In the genomic region with DNA sequence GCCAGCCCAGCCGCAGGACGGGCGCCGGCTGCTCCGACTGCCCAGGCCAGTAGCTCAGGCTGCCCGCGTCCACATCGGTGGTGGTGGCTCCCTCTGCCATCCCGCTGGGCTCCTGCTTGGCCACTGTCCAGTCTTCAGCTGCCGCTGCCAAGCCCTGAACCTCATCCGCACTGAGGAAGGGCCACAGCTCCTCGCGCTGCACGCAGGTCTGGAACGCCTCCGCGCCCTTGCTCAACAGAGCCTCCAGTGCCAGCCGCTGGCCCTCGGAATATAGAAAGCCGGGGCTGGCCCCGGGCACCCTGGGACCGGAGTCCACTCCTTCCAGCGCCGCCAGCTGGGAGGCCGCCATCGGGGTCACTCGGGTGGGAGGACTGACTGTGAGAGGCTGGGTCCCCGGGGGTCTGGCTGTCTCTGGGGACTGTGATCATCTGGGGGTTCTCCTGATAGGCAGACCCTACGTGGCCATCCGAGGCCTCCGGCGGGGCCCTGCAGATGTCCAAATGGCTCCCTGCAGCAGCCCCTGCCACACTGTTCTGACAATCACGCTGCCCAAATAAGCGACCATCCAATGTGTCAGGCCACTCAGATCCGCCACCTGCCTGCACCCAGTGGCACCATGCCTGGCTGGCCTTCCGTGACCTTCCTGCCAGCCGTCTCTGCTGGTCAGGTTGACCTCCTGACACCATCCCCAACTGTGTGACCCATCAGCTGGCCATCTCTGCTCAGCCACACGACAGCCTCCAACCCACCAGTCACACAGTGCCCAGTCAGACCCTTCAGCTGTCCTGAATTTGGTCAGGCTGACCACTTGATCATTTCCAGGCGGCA, we compare ENCODE assay signal across 9 cellular contexts. TPM values are rescaled to one million over a fixed set of nuclear protein-coding genes. Genes with fewer than 3 reads are reported as not detected.
DNase-seq lines count a peak whose midpoint lies in the region; ATAC-seq and TF ChIP-seq lines count a peak whose summit lies in the region.
"Had no signal": no experiment of that assay in that cellular context is flagged by ENCODE, and none has a peak within 500 bp of the region (broad histone marks: within the 10 kb centered on the region; RNA-seq: fewer than 3 reads in every experiment).

No MANE protein-coding gene starts in this region.

- intact Hi-C loops in Caco-2 (cut with micrococcal nuclease; ENCODE audit: unreplicated experiment) (no loop called here), posterior cingulate gyrus (cut with DNase I) (no loop called here), prostate gland (cut with DNase I) (no loop called here)

- ATAC-seq in GM21390 (IDR thresholded peaks at IDR 0.05; ENCODE audit: unreplicated experiment) = no peak
- ATAC-seq in HG02981 (IDR thresholded peaks at IDR 0.05; ENCODE audit: unreplicated experiment) = no peak

- BruUV-seq in Caco-2 (replicated peaks; lab: Mats Ljungman, UMichigan) = no TSS peak

- H3K27me3 ChIP-seq in Caco-2 (replicated peaks; ENCODE audit: control insufficient read depth, insufficient read depth, low read length) (no peaks in the 10 kb centered on the region), endodermal cell (ENCODE audit: control insufficient read depth, insufficient read depth, low read length, poor library complexity, severe bottlenecking) (no peaks in the 10 kb centered on the region), prostate gland (replicated peaks; ENCODE audit: insufficient read depth) (no peaks in the 10 kb centered on the region)

- no peak overlapping the region for H3K27ac ChIP-seq in endodermal cell (ENCODE audit: low read depth, low read length)
- no peak overlapping the region for H3K27ac ChIP-seq in prostate gland

- CTCF ChIA-PET in Caco-2 (lab: Charles Lee) = interaction anchor here (0.5 kb wide), 1 partner anchor 350 kb away, joined by 3 read pairs; no protein-coding TSS in a partner anchor
- CTCF ChIA-PET in GM10248 (lab: Yijun Ruan, JAX) = no interaction called here

- H3K4me1 ChIP-seq in Caco-2 (peaks cover 25% of the 10 kb centered on the region), endodermal cell (ENCODE audit: control insufficient read depth, insufficient read depth, low read length) (peaks cover 27% of the 10 kb centered on the region), prostate gland (replicated peaks) (peaks cover 26% of the 10 kb centered on the region)

- no peak for TF ChIP-seq POLR2A in prostate gland (IDR thresholded peaks at IDR 0.05)

- POLR2A ChIA-PET in Caco-2 (lab: Charles Lee) = no interaction called here
- POLR2A ChIA-PET in GM10248 (lab: Yijun Ruan, JAX) = no interaction called here

- H3K9me3 Mint-ChIP-seq in Caco-2 (ENCODE audit: unreplicated experiment) = no peaks in the 10 kb centered on the region
- no peaks in the 10 kb centered on the region for H3K9me3 Mint-ChIP-seq in endodermal cell

- H3K4me3 ChIP-seq in Caco-2 (ENCODE audit: low read depth, low read length) (no peak overlapping the region), endodermal cell (ENCODE audit: low read length) (no peak overlapping the region), prostate gland (no peak overlapping the region)

- 85 to 95% methylated on average over 16 to 39 of the region's 39 CpGs for WGBS in endodermal cell (ENCODE audit: insufficient coverage in 1 of 2, insufficient read length in 1 of 2), 2 experiments
- 85% methylated on average over 32 of the region's 39 CpGs for WGBS in prostate gland

- peaks cover 23% of the 10 kb centered on the region for H3K4me1 Mint-ChIP-seq in Caco-2 (ENCODE audit: low read depth, unreplicated experiment)
- H3K4me1 Mint-ChIP-seq in endodermal cell = peaks cover 29% of the 10 kb centered on the region

- H3K9ac ChIP-seq in endodermal cell (ENCODE audit: extremely low read depth, low read length, poor library complexity, severe bottlenecking) = no peak overlapping the region

- no peak for DNase-seq in Caco-2
- DNase-seq in M059J (ENCODE audit: low read depth) = peak; percentile 59
- DNase-seq in endodermal cell = no peak
- peak in 9 of 10 donors; percentile 23 to 94 (median 60) for DNase-seq in posterior cingulate gyrus
- no peak for DNase-seq in prostate gland (ENCODE audit: low spot score)
- DNase-seq in GM10248 (ENCODE audit: extremely low spot score) = no peak
- DNase-seq: occipital lobe had no signal

- H3K36me3 Mint-ChIP-seq in Caco-2 (ENCODE audit: insufficient read depth, unreplicated experiment) (peaks cover 88% of the 10 kb centered on the region), endodermal cell (ENCODE audit: low read depth) (peaks cover 31% of the 10 kb centered on the region)

- H3K4me3 Mint-ChIP-seq in Caco-2 (ENCODE audit: unreplicated experiment) = peak overlapping the region; percentile 50
- no peak overlapping the region for H3K4me3 Mint-ChIP-seq in endodermal cell

- TF ChIP-seq CTCF in Caco-2 (IDR thresholded peaks at IDR 0.05; ENCODE audit: insufficient read depth in 1 of 2, low read depth in 1 of 2, low read length in 1 of 2, severe bottlenecking in 1 of 2, unreplicated experiment in 1 of 2) (no peak), endodermal cell (conservative IDR thresholded peaks at IDR 0.05) (no peak), prostate gland (IDR thresholded peaks at IDR 0.05) (no peak), GM10248 (IDR thresholded peaks at IDR 0.05; ENCODE audit: control extremely low read depth, extremely low read depth, low read depth, missing control alignments) (no peak)

- peaks cover 13% of the 10 kb centered on the region for H3K36me3 ChIP-seq in Caco-2 (ENCODE audit: control insufficient read depth, insufficient read depth, low read length)
- H3K36me3 ChIP-seq in endodermal cell (ENCODE audit: control insufficient read depth, insufficient read depth, low read length) = peaks cover 33% of the 10 kb centered on the region
- H3K36me3 ChIP-seq in prostate gland = peaks cover 16 to 21% of the 10 kb centered on the region in 2 donors

- H3K9me3 ChIP-seq in Caco-2 (no peaks in the 10 kb centered on the region), endodermal cell (ENCODE audit: control insufficient read depth, low read length) (no peaks in the 10 kb centered on the region), prostate gland (no peaks in the 10 kb centered on the region)

- H3K27me3 Mint-ChIP-seq in Caco-2 (ENCODE audit: insufficient read depth, unreplicated experiment) (no peaks in the 10 kb centered on the region), endodermal cell (ENCODE audit: insufficient read depth) (no peaks in the 10 kb centered on the region)

- H3K27ac Mint-ChIP-seq in Caco-2 (ENCODE audit: unreplicated experiment) (peak overlapping the region; percentile 98), endodermal cell (peak overlapping the region; percentile 97)

RNA-seq across cellular contexts. Expression of a gene that starts 1.6 kb away (rescaled TPM):
- 5.8 and 6.8 TPM in 2 replicates for total RNA-seq in Caco-2 (2022)
- total RNA-seq in M059J (2014; rRNA removed; shearing (Covaris generic)) = 0.89 TPM in 1 of 2 replicates, not detected in the other
- 1 to 10 TPM; 4.4 to 5.7 TPM for total RNA-seq in endodermal cell
- polyA plus RNA-seq in endodermal cell (2013, experiment 1 of 2) = 0.36 TPM
- polyA plus RNA-seq in endodermal cell (2013, experiment 2 of 2) = 0.37 TPM
- 1 to 10 TPM; 2.8 to 8.8 TPM for total RNA-seq in prostate gland

RNA-seq across cellular contexts. Expression of a gene that starts 5.7 kb away (rescaled TPM):
- total RNA-seq in Caco-2 (2022) (1,812 and 1,896 TPM in 2 replicates), endodermal cell (1,000 to 10,000 TPM; 1,531 to 1,574 TPM), prostate gland (1,000 to 10,000 TPM; 2,096 to 3,914 TPM)
- 1,286 and 1,602 TPM in 2 replicates for total RNA-seq in M059J (2014; rRNA removed; shearing (Covaris generic))
- 1,384 TPM for polyA plus RNA-seq in endodermal cell (2013, experiment 1 of 2)
- polyA plus RNA-seq in endodermal cell (2013, experiment 2 of 2) = 1,252 TPM

RNA-seq across cellular contexts. Expression of a gene that starts 6.1 kb away (rescaled TPM):
- 134 and 140 TPM in 2 replicates for total RNA-seq in Caco-2 (2022)
- total RNA-seq in M059J (2014; rRNA removed; shearing (Covaris generic)) = 2.9 and 5.4 TPM in 2 replicates
- total RNA-seq in endodermal cell = 100 to 1,000 TPM in 1 of 2 donors, 10 to 100 TPM in 1; 99.5 to 114 TPM
- 31.4 TPM for polyA plus RNA-seq in endodermal cell (2013, experiment 1 of 2)
- 30.6 TPM for polyA plus RNA-seq in endodermal cell (2013, experiment 2 of 2)
- 10 to 100 TPM; 24.8 to 25.4 TPM for total RNA-seq in prostate gland

RNA-seq across cellular contexts. Expression of a gene that starts 6.7 kb away (rescaled TPM):
- total RNA-seq in Caco-2 (2022) = not detected in 2 replicates
- not detected in 2 replicates for total RNA-seq in M059J (2014; rRNA removed; shearing (Covaris generic))
- not detected for total RNA-seq in endodermal cell
- polyA plus RNA-seq in endodermal cell (2013, experiment 1 of 2) = not detected
- not detected for polyA plus RNA-seq in endodermal cell (2013, experiment 2 of 2)
- 1 to 10 TPM in 1 of 2 donors, under 1 TPM in 1; 0.32 to 6.0 TPM for total RNA-seq in prostate gland
- total RNA-seq: occipital lobe had no signal

RNA-seq across cellular contexts. Expression of a gene that starts 23.9 kb away (rescaled TPM):
- total RNA-seq in Caco-2 (2022) (17.4 and 17.7 TPM in 2 replicates), endodermal cell (10 to 100 TPM in 1 of 2 donors, 1 to 10 TPM in 1; 5.3 to 13.1 TPM), prostate gland (10 to 100 TPM; 14.3 to 52.7 TPM)
- 18.5 and 20.1 TPM in 2 replicates for total RNA-seq in M059J (2014; rRNA removed; shearing (Covaris generic))
- polyA plus RNA-seq in endodermal cell (2013, experiment 1 of 2) = 9.7 TPM
- polyA plus RNA-seq in endodermal cell (2013, experiment 2 of 2) = 8.4 TPM

Comparison
In these comparisons a context has a peak if more than half of its experiments do, and no peak if none do; other contexts are left out.
1. DNase-seq: peak in M059J (single experiment) and posterior cingulate gyrus (9 of 10); none in Caco-2 (0 of 2), endodermal cell (single experiment), prostate gland (single experiment) and GM10248 (single experiment).